In the genomic region with DNA sequence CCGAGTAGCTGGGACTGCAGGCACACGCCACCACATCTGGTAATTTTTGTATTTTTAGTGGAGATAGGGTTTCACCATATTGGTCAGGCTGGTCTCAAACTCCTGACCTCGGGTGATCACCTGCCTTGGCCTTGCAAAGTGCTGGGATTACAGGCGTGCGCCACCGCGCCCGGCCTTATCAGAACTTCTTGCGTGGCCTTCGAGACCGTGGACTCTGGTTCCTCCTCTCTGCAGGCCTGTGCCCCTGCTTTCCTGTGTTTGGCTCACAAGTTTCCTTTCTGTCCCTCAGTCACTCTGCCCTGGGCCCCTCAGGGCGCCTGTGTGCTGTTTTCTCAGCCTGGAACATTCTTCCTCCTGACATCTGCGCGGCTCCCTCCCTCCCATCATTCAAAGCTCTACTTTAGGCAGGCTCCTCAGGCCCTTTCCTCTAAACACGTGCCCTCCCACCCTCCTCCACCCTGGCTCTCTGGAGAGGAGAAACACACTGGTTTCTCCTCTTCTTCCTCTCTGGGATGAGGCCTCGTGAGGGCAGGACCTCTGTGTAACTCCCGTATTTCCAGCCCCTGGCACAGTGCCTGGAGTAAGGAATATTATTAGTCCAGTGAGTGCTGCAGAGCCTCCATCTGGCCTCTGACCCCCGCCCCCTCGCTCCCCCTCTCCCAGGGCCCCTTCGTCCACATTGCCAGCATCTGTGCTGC, we compare ENCODE assay signal across 16 cellular contexts. TPM values are rescaled to one million over a fixed set of nuclear protein-coding genes. Genes with fewer than 3 reads are reported as not detected.
DNase-seq lines count a peak whose midpoint lies in the region; ATAC-seq and TF ChIP-seq lines count a peak whose summit lies in the region.
"Had no signal": no experiment of that assay in that cellular context is flagged by ENCODE, and none has a peak within 500 bp of the region (broad histone marks: within the 10 kb centered on the region; RNA-seq: fewer than 3 reads in every experiment).

No MANE protein-coding gene starts in this region.

- no peak for TF ChIP-seq CTCF in right atrium auricular region (IDR thresholded peaks at IDR 0.05)

- H3K9ac ChIP-seq in adipocyte (ENCODE audit: low read length) = no peak overlapping the region
- H3K9ac ChIP-seq: BLaER1 treated with 17β-estradiol and CSF1 and Interleukin-3, amounts not matched to agents 10 nM and 100 nM had no signal

- H3K27ac Mint-ChIP-seq in stimulated activated memory B cell treated with anti-CD40 and anti-IgM and Interleukin-4, amounts not matched to agents 10 μg/mL and 1 μg/mL and 100 μg/mL, for 72 hours = peak overlapping the region; percentile 17
- H3K27ac Mint-ChIP-seq: activated CD8-positive, alpha-beta T cell treated with anti-CD3 and anti-CD28 coated beads for 36 hours; activated T-helper 17 cell treated with anti-CD3 and anti-CD28 coated beads, Interleukin-2, amount 50 U/mL, for 72 hours had no signal

- H3K9me3 ChIP-seq in adipocyte (ENCODE audit: control insufficient read depth, low read length) (no peaks in the 10 kb centered on the region), right atrium auricular region (no peaks in the 10 kb centered on the region)
- H3K9me3 ChIP-seq: BLaER1 treated with 17β-estradiol and CSF1 and Interleukin-3, amounts not matched to agents 10 nM and 100 nM; colonic mucosa; stomach had no signal

- H3K4me3 Mint-ChIP-seq in stimulated activated memory B cell treated with anti-CD40 and anti-IgM and Interleukin-4, amounts not matched to agents 10 μg/mL and 1 μg/mL and 100 μg/mL, for 72 hours = no peak overlapping the region
- H3K4me3 Mint-ChIP-seq: activated CD8-positive, alpha-beta T cell treated with anti-CD3 and anti-CD28 coated beads for 36 hours; activated T-helper 17 cell treated with anti-CD3 and anti-CD28 coated beads, Interleukin-2, amount 50 U/mL, for 72 hours had no signal

- H3K36me3 ChIP-seq in adipocyte (ENCODE audit: control insufficient read depth, insufficient read depth, low read length, severe bottlenecking) = no peaks in the 10 kb centered on the region
- no peaks in the 10 kb centered on the region for H3K36me3 ChIP-seq in right atrium auricular region
- H3K36me3 ChIP-seq: BLaER1 treated with 17β-estradiol and CSF1 and Interleukin-3, amounts not matched to agents 10 nM and 100 nM; colonic mucosa; stomach had no signal

- H3K27me3 Mint-ChIP-seq in stimulated activated memory B cell treated with anti-CD40 and anti-IgM and Interleukin-4, amounts not matched to agents 10 μg/mL and 1 μg/mL and 100 μg/mL, for 72 hours = no peaks in the 10 kb centered on the region
- H3K27me3 Mint-ChIP-seq: activated CD8-positive, alpha-beta T cell treated with anti-CD3 and anti-CD28 coated beads for 36 hours; activated T-helper 17 cell treated with anti-CD3 and anti-CD28 coated beads, Interleukin-2, amount 50 U/mL, for 72 hours had no signal

- H3K27me3 ChIP-seq in adipocyte (replicated peaks; ENCODE audit: control insufficient read depth, insufficient read depth, low read length) (no peaks in the 10 kb centered on the region), right atrium auricular region (no peaks in the 10 kb centered on the region)
- H3K27me3 ChIP-seq: BLaER1 treated with 17β-estradiol and CSF1 and Interleukin-3, amounts not matched to agents 10 nM and 100 nM; colonic mucosa; stomach had no signal

- H3K36me3 Mint-ChIP-seq in stimulated activated memory B cell treated with anti-CD40 and anti-IgM and Interleukin-4, amounts not matched to agents 10 μg/mL and 1 μg/mL and 100 μg/mL, for 72 hours = no peaks in the 10 kb centered on the region

- H3K4me1 ChIP-seq in adipocyte (ENCODE audit: control insufficient read depth, insufficient read depth, low read length) (peaks cover 38% of the 10 kb centered on the region), right atrium auricular region (peaks cover 0 to 13% of the 10 kb centered on the region in 2 donors)
- H3K4me1 ChIP-seq: colonic mucosa had no signal

- H3K4me3 ChIP-seq in adipocyte (ENCODE audit: low read length) = no peak overlapping the region
- no peak overlapping the region for H3K4me3 ChIP-seq in right atrium auricular region
- H3K4me3 ChIP-seq: BLaER1 treated with 17β-estradiol and CSF1 and Interleukin-3, amounts not matched to agents 10 nM and 100 nM; colonic mucosa; stomach had no signal

- no peak for ATAC-seq in stimulated activated memory B cell treated with anti-CD40 and anti-IgM and Interleukin-4, amounts not matched to agents 10 μg/mL and 1 μg/mL and 100 μg/mL, for 72 hours
- ATAC-seq: activated CD8-positive, alpha-beta T cell treated with anti-CD3 and anti-CD28 coated beads for 36 hours; activated T-helper 17 cell treated with anti-CD3 and anti-CD28 coated beads, Interleukin-2, amount 50 U/mL, for 72 hours had no signal

- H3K27ac ChIP-seq in right atrium auricular region = no peak overlapping the region
- H3K27ac ChIP-seq: colonic mucosa, stomach had no signal

- peaks cover 4% of the 10 kb centered on the region for H3K9me3 Mint-ChIP-seq in stimulated activated memory B cell treated with anti-CD40 and anti-IgM and Interleukin-4, amounts not matched to agents 10 μg/mL and 1 μg/mL and 100 μg/mL, for 72 hours
- H3K9me3 Mint-ChIP-seq: activated CD8-positive, alpha-beta T cell treated with anti-CD3 and anti-CD28 coated beads for 36 hours; activated T-helper 17 cell treated with anti-CD3 and anti-CD28 coated beads, Interleukin-2, amount 50 U/mL, for 72 hours had no signal

- peaks cover 41% of the 10 kb centered on the region for H3K4me1 Mint-ChIP-seq in stimulated activated memory B cell treated with anti-CD40 and anti-IgM and Interleukin-4, amounts not matched to agents 10 μg/mL and 1 μg/mL and 100 μg/mL, for 72 hours

- peak; percentile 20 for DNase-seq in adipocyte (ENCODE audit: low read depth)
- DNase-seq in right atrium auricular region (ENCODE audit: low spot score) = peak; percentile 44
- no peak for DNase-seq in NCI-H146 treated with DMSO at 0.1 percent for 48 hours (lab: John Stamatoyannopoulos, UW; ENCODE audit: unreplicated experiment)
- no peak for DNase-seq in cerebellar cortex (ENCODE audit: low spot score)
- DNase-seq: activated CD8-positive, alpha-beta T cell treated with anti-CD3 and anti-CD28 coated beads for 36 hours; colonic mucosa; DMS53; NCI-H1694; NCI-H446 treated with DMSO at 0.1 percent for 48 hours; stomach had no signal

RNA-seq across cellular contexts. Expression of a gene that starts 6.9 kb away (rescaled TPM):
- total RNA-seq in right atrium auricular region = not detected
- total RNA-seq: colonic mucosa, epithelial cell of proximal tubule, kidney epithelial cell, SK-MEL-5, stomach had no signal

RNA-seq across cellular contexts. Expression of a gene that starts 34.6 kb away (rescaled TPM):
- 1 to 10 TPM; 5.2 to 7.6 TPM for total RNA-seq in right atrium auricular region

RNA-seq across cellular contexts. Expression of a gene that starts 38.0 kb away (rescaled TPM):
- total RNA-seq in right atrium auricular region = 10 to 100 TPM in 1 of 2 donors, 1 to 10 TPM in 1; 7.8 to 12.3 TPM
- total RNA-seq: SK-MEL-5 had no signal

RNA-seq across cellular contexts. Expression of a gene that starts 39.7 kb away (rescaled TPM):
- under 1 TPM; 0.08 to 0.48 TPM for total RNA-seq in right atrium auricular region
- total RNA-seq: SK-MEL-5 had no signal

RNA-seq across cellular contexts. Expression of a gene that starts 58.4 kb away (rescaled TPM):
- 10 to 100 TPM; 48.3 to 93.7 TPM for total RNA-seq in right atrium auricular region

Comparison
In these comparisons a context has a peak if more than half of its experiments do, and no peak if none do; other contexts are left out.
1. DNase-seq: peak in adipocyte (single experiment) and right atrium auricular region (single experiment); none in NCI-H146 treated with DMSO at 0.1 percent for 48 hours (single experiment) and cerebellar cortex (single experiment).